ENCODE assay signal across 2 cellular contexts in the genomic region with DNA sequence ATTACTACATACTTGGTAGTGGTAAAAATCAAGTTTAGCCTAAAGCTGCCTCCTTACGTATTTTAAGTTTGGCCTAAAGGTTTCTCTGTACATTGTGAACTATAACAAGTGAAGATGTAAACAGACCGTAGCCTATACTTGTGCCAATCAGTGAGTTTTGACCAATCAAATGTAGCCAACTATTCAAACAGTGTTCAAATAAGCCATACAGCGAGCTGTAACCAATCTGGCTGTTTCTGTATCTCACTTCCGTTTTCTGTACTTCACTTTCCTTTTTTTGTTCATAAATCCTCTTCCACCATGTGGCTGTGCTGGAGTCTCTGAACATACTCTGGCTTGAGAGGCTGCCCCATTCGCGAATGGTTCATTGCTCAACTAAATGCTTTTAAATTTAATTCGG.
TF ChIP-seq lines count a peak whose summit lies in the region.

No MANE protein-coding gene starts in this region.

TF ChIP-seq in HEK293T, 16 proteins besides CTCF, POLR2A, EP300 and RAD21:
- TF ChIP-seq CTBP1 (IDR thresholded peaks at IDR 0.05; ENCODE audit: borderline replicate concordance) (no peak), ZNF384 (IDR thresholded peaks at IDR 0.05) (no peak), HDGF (IDR thresholded peaks at IDR 0.05; ENCODE audit: borderline replicate concordance) (no peak), FOXK2 (IDR thresholded peaks at IDR 0.05) (no peak)
- TF ChIP-seq, protein P1, sequence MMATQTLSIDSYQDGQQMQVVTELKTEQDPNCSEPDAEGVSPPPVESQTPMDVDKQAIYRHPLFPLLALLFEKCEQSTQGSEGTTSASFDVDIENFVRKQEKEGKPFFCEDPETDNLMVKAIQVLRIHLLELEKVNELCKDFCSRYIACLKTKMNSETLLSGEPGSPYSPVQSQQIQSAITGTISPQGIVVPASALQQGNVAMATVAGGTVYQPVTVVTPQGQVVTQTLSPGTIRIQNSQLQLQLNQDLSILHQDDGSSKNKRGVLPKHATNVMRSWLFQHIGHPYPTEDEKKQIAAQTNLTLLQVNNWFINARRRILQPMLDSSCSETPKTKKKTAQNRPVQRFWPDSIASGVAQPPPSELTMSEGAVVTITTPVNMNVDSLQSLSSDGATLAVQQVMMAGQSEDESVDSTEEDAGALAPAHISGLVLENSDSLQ (IDR thresholded peaks at IDR 0.05): peak; percentile 13; the same call in 1 of the 2 replicates
TF ChIP-seq in HEK293T: peak in this region for 1.

TF ChIP-seq in H1, 55 proteins besides CTCF, POLR2A, EP300 and RAD21:
- TF ChIP-seq KDM1A (IDR thresholded peaks at IDR 0.05; ENCODE audit: borderline replicate concordance, low read length) (no peak), SUZ12 (IDR thresholded peaks at IDR 0.05; ENCODE audit: low read length) (no peak), HDAC2 (IDR thresholded peaks at IDR 0.05; ENCODE audit: borderline replicate concordance in 1 of 2, low read depth in 2 of 2, low read length in 2 of 2) (no peak), CBX8 (IDR thresholded peaks at IDR 0.05; ENCODE audit: borderline replicate concordance, low read depth, low read length) (no peak), SRF (IDR thresholded peaks at IDR 0.05; ENCODE audit: low read depth, low read length) (no peak), JUN (IDR thresholded peaks at IDR 0.05; ENCODE audit: low read depth, low read length) (no peak), CEBPB (IDR thresholded peaks at IDR 0.05; ENCODE audit: low read depth, low read length) (no peak), SIX5 (IDR thresholded peaks at IDR 0.05; ENCODE audit: low read depth, low read length) (no peak), RXRA (IDR thresholded peaks at IDR 0.05; ENCODE audit: insufficient read depth, low read depth, low read length) (no peak), CHD1 (IDR thresholded peaks at IDR 0.05; ENCODE audit: low read depth, low read length) (no peak), SIRT6 (IDR thresholded peaks at IDR 0.05; ENCODE audit: low read length) (no peak), SIN3A (conservative IDR thresholded peaks at IDR 0.05 in 1 of 2, IDR thresholded peaks at IDR 0.05 in 1 of 2; ENCODE audit: low read depth in 1 of 2, low read length in 2 of 2) (no peak), FOSL1 (IDR thresholded peaks at IDR 0.05; ENCODE audit: insufficient read depth, low read depth, low read length) (no peak), NRF1 (IDR thresholded peaks at IDR 0.05; ENCODE audit: low read depth, low read length) (no peak)
- TF ChIP-seq, protein P2, sequence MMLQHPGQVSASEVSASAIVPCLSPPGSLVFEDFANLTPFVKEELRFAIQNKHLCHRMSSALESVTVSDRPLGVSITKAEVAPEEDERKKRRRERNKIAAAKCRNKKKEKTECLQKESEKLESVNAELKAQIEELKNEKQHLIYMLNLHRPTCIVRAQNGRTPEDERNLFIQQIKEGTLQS (IDR thresholded peaks at IDR 0.05; ENCODE audit: insufficient read depth, low read depth, low read length): no peak
- TF ChIP-seq, protein P3, sequence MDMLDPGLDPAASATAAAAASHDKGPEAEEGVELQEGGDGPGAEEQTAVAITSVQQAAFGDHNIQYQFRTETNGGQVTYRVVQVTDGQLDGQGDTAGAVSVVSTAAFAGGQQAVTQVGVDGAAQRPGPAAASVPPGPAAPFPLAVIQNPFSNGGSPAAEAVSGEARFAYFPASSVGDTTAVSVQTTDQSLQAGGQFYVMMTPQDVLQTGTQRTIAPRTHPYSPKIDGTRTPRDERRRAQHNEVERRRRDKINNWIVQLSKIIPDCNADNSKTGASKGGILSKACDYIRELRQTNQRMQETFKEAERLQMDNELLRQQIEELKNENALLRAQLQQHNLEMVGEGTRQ (IDR thresholded peaks at IDR 0.05; ENCODE audit: low read length): no peak
